Comparison of ENCODE assay signal across 12 cellular contexts in genomic region chr4:118760493-118760892, GRCh38.
DNase-seq lines count a peak whose midpoint lies in the region; ATAC-seq lines count a peak whose summit lies in the region.
"Had no signal": no experiment of that assay in that cellular context is flagged by ENCODE, and none has a peak within 500 bp of the region (broad histone marks: within the 10 kb centered on the region; RNA-seq: fewer than 3 reads in every experiment).

No MANE protein-coding gene starts in this region.

- no peaks in the 10 kb centered on the region for H3K27me3 Mint-ChIP-seq in CD4-positive, alpha-beta memory T cell
- no peaks in the 10 kb centered on the region for H3K27me3 Mint-ChIP-seq in immature natural killer cell (ENCODE audit: low read depth in 3 of 3)
- H3K27me3 Mint-ChIP-seq in activated CD4-positive, alpha-beta T cell treated with anti-CD3 and anti-CD28 coated beads, Interleukin-2, amount 10 ng/mL, durations not matched to agents 24 days and 14 days = no peaks in the 10 kb centered on the region

- no peaks in the 10 kb centered on the region for H3K9me3 ChIP-seq in skeletal muscle tissue (ENCODE audit: control insufficient read depth in 3 of 3, low read length in 3 of 3)
- no peaks in the 10 kb centered on the region for H3K9me3 ChIP-seq in CD4-positive, alpha-beta memory T cell (ENCODE audit: control insufficient read depth in 1 of 2, low read length in 2 of 2)
- H3K9me3 ChIP-seq: HAP-1 had no signal

- ATAC-seq in GM18909 (IDR thresholded peaks at IDR 0.05; ENCODE audit: poor library complexity, unreplicated experiment) = peak; percentile 98
- ATAC-seq in GM21825 (IDR thresholded peaks at IDR 0.05; ENCODE audit: unreplicated experiment) = peak; percentile 97
- ATAC-seq in HG03432 (IDR thresholded peaks at IDR 0.05; ENCODE audit: unreplicated experiment) = peak; percentile 98

- H3K9me3 Mint-ChIP-seq in CD4-positive, alpha-beta memory T cell = no peaks in the 10 kb centered on the region
- H3K9me3 Mint-ChIP-seq in immature natural killer cell = no peaks in the 10 kb centered on the region
- H3K9me3 Mint-ChIP-seq in activated CD4-positive, alpha-beta T cell treated with anti-CD3 and anti-CD28 coated beads, Interleukin-2, amount 10 ng/mL, durations not matched to agents 24 days and 14 days = no peaks in the 10 kb centered on the region

- no peak overlapping the region for H3K4me3 Mint-ChIP-seq in CD4-positive, alpha-beta memory T cell
- no peak overlapping the region for H3K4me3 Mint-ChIP-seq in immature natural killer cell
- no peak overlapping the region for H3K4me3 Mint-ChIP-seq in activated CD4-positive, alpha-beta T cell treated with anti-CD3 and anti-CD28 coated beads, Interleukin-2, amount 10 ng/mL, durations not matched to agents 24 days and 14 days

- H3K36me3 ChIP-seq in skeletal muscle tissue (ENCODE audit: control insufficient read depth in 3 of 3, insufficient read depth in 3 of 3, low read length in 3 of 3) = peaks cover 0 to 6% (median 2%) of the 10 kb centered on the region in 3 donors
- no peaks in the 10 kb centered on the region for H3K36me3 ChIP-seq in CD4-positive, alpha-beta memory T cell (ENCODE audit: insufficient read depth, low read length)

- peaks cover 0 to 11% (median 4%) of the 10 kb centered on the region in 3 donors for H3K4me1 ChIP-seq in skeletal muscle tissue (ENCODE audit: control insufficient read depth in 3 of 3, insufficient read depth in 3 of 3, low read length in 3 of 3)
- no peaks in the 10 kb centered on the region for H3K4me1 ChIP-seq in CD4-positive, alpha-beta memory T cell (ENCODE audit: insufficient read depth, low read length)

- POLR2A ChIA-PET in CD4-positive, alpha-beta memory T cell (lab: Charles Lee; ENCODE audit: partially characterized antibody) = no interaction called here

- H3K36me3 Mint-ChIP-seq in CD4-positive, alpha-beta memory T cell = peaks cover 43 to 74% of the 10 kb centered on the region in 2 donors
- peaks cover 17 to 35% (median 34%) of the 10 kb centered on the region in 3 donors for H3K36me3 Mint-ChIP-seq in immature natural killer cell
- peaks cover 28% of the 10 kb centered on the region for H3K36me3 Mint-ChIP-seq in activated CD4-positive, alpha-beta T cell treated with anti-CD3 and anti-CD28 coated beads, Interleukin-2, amount 10 ng/mL, durations not matched to agents 24 days and 14 days (ENCODE audit: low read depth)

- no peak overlapping the region for H3K4me3 ChIP-seq in skeletal muscle tissue (ENCODE audit: low read length in 3 of 3)
- no peak overlapping the region for H3K4me3 ChIP-seq in CD4-positive, alpha-beta memory T cell (ENCODE audit: low read length in 2 of 2)
- H3K4me3 ChIP-seq: HAP-1 had no signal

- H3K27ac ChIP-seq in skeletal muscle tissue (ENCODE audit: low read depth, low read length) = peak overlapping the region; percentile 8
- no peak overlapping the region for H3K27ac ChIP-seq in CD4-positive, alpha-beta memory T cell (ENCODE audit: low read depth, low read length)

- no peak for DNase-seq in NCI-H2081 (lab: John Stamatoyannopoulos, UW)
- no peak for DNase-seq in CD4-positive, alpha-beta memory T cell
- no peak for DNase-seq in immature natural killer cell
- DNase-seq in activated CD4-positive, alpha-beta T cell treated with anti-CD3 and anti-CD28 coated beads, Interleukin-2, amount 10 ng/mL, durations not matched to agents 24 days and 14 days = no peak
- DNase-seq: DMS 273 treated with DMSO at 0.1 percent for 48 hours; NCI-H187; stimulated activated CD4-positive, alpha-beta T cell treated with anti-CD3 and anti-CD28 coated beads, Interleukin-2, amount 100 ng/mL, for 48 hours had no signal

- H3K27me3 ChIP-seq in skeletal muscle tissue (ENCODE audit: control insufficient read depth in 3 of 3, insufficient read depth in 3 of 3, low read length in 3 of 3) = no peaks in the 10 kb centered on the region
- H3K27me3 ChIP-seq in CD4-positive, alpha-beta memory T cell (ENCODE audit: insufficient read depth, low read length) = no peaks in the 10 kb centered on the region

- intact Hi-C loops in CD4-positive, alpha-beta memory T cell (cut with micrococcal nuclease) = no loop called here
- intact Hi-C loops in activated CD4-positive, alpha-beta T cell treated with anti-CD3 and anti-CD28 coated beads, Interleukin-2, amount 10 ng/mL, durations not matched to agents 24 days and 14 days (cut with micrococcal nuclease) = no loop called here

- no peak overlapping the region for H3K9ac ChIP-seq in skeletal muscle tissue (ENCODE audit: low read depth in 1 of 3, low read length in 3 of 3)

- peaks cover 0 to 7% (median 3%) of the 10 kb centered on the region in 4 donors for H3K4me1 Mint-ChIP-seq in CD4-positive, alpha-beta memory T cell
- H3K4me1 Mint-ChIP-seq in immature natural killer cell = no peaks in the 10 kb centered on the region
- peaks cover 3% of the 10 kb centered on the region for H3K4me1 Mint-ChIP-seq in activated CD4-positive, alpha-beta T cell treated with anti-CD3 and anti-CD28 coated beads, Interleukin-2, amount 10 ng/mL, durations not matched to agents 24 days and 14 days

- CTCF ChIA-PET in CD4-positive, alpha-beta memory T cell (lab: Charles Lee; ENCODE audit: partially characterized antibody) = no interaction called here

- peak overlapping the region in 1 of 7 donors; percentile 34 for H3K27ac Mint-ChIP-seq in CD4-positive, alpha-beta memory T cell
- H3K27ac Mint-ChIP-seq in immature natural killer cell = no peak overlapping the region
- no peak overlapping the region for H3K27ac Mint-ChIP-seq in activated CD4-positive, alpha-beta T cell treated with anti-CD3 and anti-CD28 coated beads, Interleukin-2, amount 10 ng/mL, durations not matched to agents 24 days and 14 days
